Comparison of ENCODE assay signal across 29 cellular contexts in the genomic region with DNA sequence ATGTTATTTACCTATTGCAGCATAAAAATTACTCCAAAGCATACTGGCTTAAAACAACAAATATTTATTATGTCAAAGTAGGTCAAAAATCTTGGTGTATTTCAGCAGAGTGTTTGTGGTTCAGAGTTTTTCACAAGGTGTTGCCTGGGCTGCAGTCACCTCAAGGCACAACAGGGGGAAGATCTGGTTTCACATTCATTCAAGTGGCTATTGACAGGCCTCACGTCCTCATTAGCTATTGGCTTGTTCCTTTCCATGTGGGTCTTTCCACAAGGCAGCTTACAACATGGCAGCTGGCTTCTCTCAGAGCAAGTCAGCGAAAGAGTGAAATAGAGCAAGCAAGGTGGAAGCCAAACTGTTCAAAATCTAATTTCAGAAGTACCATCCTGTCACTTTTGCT.
"Had no signal": no experiment of that assay in that cellular context is flagged by ENCODE, and none has a peak within 500 bp of the region (broad histone marks: within the 10 kb centered on the region; RNA-seq: fewer than 3 reads in every experiment).

No MANE protein-coding gene starts in this region.

- H3K4me1 ChIP-seq: left ventricle myocardium inferior, parathyroid adenoma, psoas muscle, sigmoid colon, uterus had no signal

- H3K27ac ChIP-seq: epithelial cell of prostate, left ventricle myocardium inferior, parathyroid adenoma, psoas muscle, sigmoid colon, uterus, VCaP had no signal

- H3K4me3 ChIP-seq: left ventricle myocardium inferior, psoas muscle, sigmoid colon, uterus had no signal

- H2AFZ ChIP-seq: parathyroid adenoma had no signal

- H3K36me3 ChIP-seq: left ventricle myocardium inferior, sigmoid colon, uterus had no signal

- ATAC-seq: activated CD4-positive, CD25-positive, alpha-beta regulatory T cell treated with anti-CD3 and anti-CD28 coated beads, Interleukin-2, amount 50 U/mL, for 24 hours; activated naive CD8-positive, alpha-beta T cell treated with anti-CD3 and anti-CD28 coated beads, Interleukin-2, amount 50 U/mL, for 24 hours; activated T-cell treated with anti-CD3 and anti-CD28 coated beads, Interleukin-2, amount 50 U/mL, for 4 hours; activated T-helper 17 cell treated with anti-CD3 and anti-CD28 coated beads, Interleukin-2, amount 50 U/mL, for 72 hours; psoas muscle; stimulated activated effector memory CD8-positive, alpha-beta T cell treated with anti-CD3 and anti-CD28 coated beads, Interleukin-12 subunit alpha, Interleukin-12 subunit beta, amount 100 ng/mL, for 72 hours; stimulated activated naive CD8-positive, alpha-beta T cell treated with anti-CD3 and anti-CD28 coated beads, Interleukin-15, amount 100 ng/mL, for 72 hours had no signal

- DNase-seq: activated CD4-positive, alpha-beta memory T cell treated with anti-CD3 and anti-CD28 coated beads for 36 hours; activated CD4-positive, alpha-beta T cell treated with anti-CD3 and anti-CD28 coated beads, Interleukin-2, amount 10 ng/mL, durations not matched to agents 24 days and 14 days; activated CD8-positive, alpha-beta memory T cell treated with anti-CD3 and anti-CD28 coated beads, Interleukin-2, amount 50 U/mL, for 48 hours; activated gamma-delta T cell treated with Interleukin-2 at 50 U/mL for 16 hours; activated naive CD8-positive, alpha-beta T cell treated with anti-CD3 and anti-CD28 coated beads, Interleukin-2, amount 50 U/mL, for 24 hours; activated T-cell treated with anti-CD3 and anti-CD28 coated beads, Interleukin-2, amount 50 U/mL, for 4 hours; amygdala; dermis blood vessel endothelial cell; effector CD4-positive, alpha-beta T cell; left ventricle myocardium inferior; nucleus accumbens; psoas muscle; sigmoid colon; small intestine; stimulated activated CD4-positive, alpha-beta T cell treated with anti-CD3 and anti-CD28 coated beads, Interleukin-4, amount 100 ng/mL, for 24 hours; stimulated activated naive CD8-positive, alpha-beta T cell treated with anti-CD3 and anti-CD28 coated beads, Interleukin-15, amount 100 ng/mL, for 72 hours; substantia nigra; uterus had no signal

- H3K27me3 ChIP-seq: sigmoid colon, uterus had no signal

- H3K9ac ChIP-seq: parathyroid adenoma had no signal

- H3K9me3 ChIP-seq: left ventricle myocardium inferior, psoas muscle, uterus had no signal

- H3K79me2 ChIP-seq: parathyroid adenoma had no signal

- FAIRE-seq: bronchial epithelial cell, colon, endometrium, islet of Langerhans, small intestine, TTC549 had no signal
